10 cellular contexts compared by ENCODE assay signal in the genomic region with DNA sequence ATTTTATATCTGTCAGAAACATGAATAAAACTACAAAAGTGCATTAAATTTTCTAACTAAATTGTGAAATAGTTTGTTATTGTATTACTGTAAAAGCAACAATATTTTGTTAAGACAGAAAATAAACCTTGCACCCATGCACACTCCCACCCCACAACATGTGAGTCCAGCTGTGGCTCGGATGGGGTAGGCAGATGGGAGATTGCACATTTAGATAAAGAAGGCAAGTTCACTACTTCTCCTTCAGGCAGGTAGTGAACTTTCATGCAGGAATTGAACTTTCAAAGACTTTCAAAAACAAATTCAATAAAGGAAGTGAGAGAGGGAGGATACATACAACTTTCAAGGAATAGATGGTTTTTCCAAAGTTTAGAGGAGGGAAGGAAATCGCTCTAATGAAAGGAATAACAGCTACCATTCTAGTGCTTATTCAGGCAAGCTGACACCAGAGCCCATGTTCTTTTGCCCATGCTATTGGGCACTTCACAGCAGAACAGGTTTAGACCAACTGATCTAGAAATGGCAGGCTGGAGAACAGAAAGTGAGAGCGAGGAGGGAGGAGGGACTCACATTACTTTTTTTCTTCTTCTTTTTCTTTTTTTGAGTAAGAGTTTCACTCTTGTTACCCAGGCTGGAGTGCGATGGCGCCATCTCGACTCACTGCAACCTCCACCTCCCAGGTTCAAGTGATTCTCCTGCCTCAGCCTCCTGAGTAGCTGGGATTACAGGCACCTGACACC. TPM values are rescaled to one million over a fixed set of nuclear protein-coding genes. Genes with fewer than 3 reads are reported as not detected.
DNase-seq lines count a peak whose midpoint lies in the region; ATAC-seq and TF ChIP-seq lines count a peak whose summit lies in the region.
"Had no signal": no experiment of that assay in that cellular context is flagged by ENCODE, and none has a peak within 500 bp of the region (broad histone marks: within the 10 kb centered on the region; RNA-seq: fewer than 3 reads in every experiment).

No MANE protein-coding gene starts in this region.

- peaks cover 4 to 5% of the 10 kb centered on the region in 2 donors for H3K36me3 Mint-ChIP-seq in activated T-cell treated with anti-CD3 and anti-CD28 coated beads, Interleukin-2, amount 50 U/mL, for 72 hours (ENCODE audit: insufficient read depth in 2 of 2)
- H3K36me3 Mint-ChIP-seq in chondrocyte (ENCODE audit: low read depth): no peaks in the 10 kb centered on the region

- TF ChIP-seq CTCF in chondrocyte (IDR thresholded peaks at IDR 0.05): no peak

- ATAC-seq in GM18511 (IDR thresholded peaks at IDR 0.05; ENCODE audit: unreplicated experiment) (peak; percentile 39), GM19455 (IDR thresholded peaks at IDR 0.05; ENCODE audit: unreplicated experiment) (peak; percentile 30), HG03108 (IDR thresholded peaks at IDR 0.05; ENCODE audit: unreplicated experiment) (peak; percentile 29)
- peak; percentile 7 to 12 for ATAC-seq in activated T-cell treated with anti-CD3 and anti-CD28 coated beads, Interleukin-2, amount 50 U/mL, for 72 hours (replicated peaks in 1 of 2)

- peak overlapping the region; percentile 69 to 84 for H3K4me3 Mint-ChIP-seq in activated T-cell treated with anti-CD3 and anti-CD28 coated beads, Interleukin-2, amount 50 U/mL, for 72 hours
- no peak overlapping the region for H3K4me3 Mint-ChIP-seq in chondrocyte (ENCODE audit: unreplicated experiment)

- H3K27ac Mint-ChIP-seq in activated T-cell treated with anti-CD3 and anti-CD28 coated beads, Interleukin-2, amount 50 U/mL, for 72 hours: peak overlapping the region; percentile 75
- no peak overlapping the region for H3K27ac Mint-ChIP-seq in chondrocyte (ENCODE audit: unreplicated experiment)

- H3K4me1 Mint-ChIP-seq in activated T-cell treated with anti-CD3 and anti-CD28 coated beads, Interleukin-2, amount 50 U/mL, for 72 hours (ENCODE audit: low read depth): peaks cover 48% of the 10 kb centered on the region
- peaks cover 17% of the 10 kb centered on the region for H3K4me1 Mint-ChIP-seq in chondrocyte (ENCODE audit: low read depth)

- peaks cover 3% of the 10 kb centered on the region in 2 donors for H3K9me3 Mint-ChIP-seq in activated T-cell treated with anti-CD3 and anti-CD28 coated beads, Interleukin-2, amount 50 U/mL, for 72 hours
- H3K9me3 Mint-ChIP-seq in chondrocyte (ENCODE audit: low read depth): no peaks in the 10 kb centered on the region

- DNase-seq in activated T-cell treated with anti-CD3 and anti-CD28 coated beads, Interleukin-2, amount 50 U/mL, for 72 hours: peak; percentile 48 to 64
- DNase-seq in T1000 (lab: John Stamatoyannopoulos, UW) (no peak), chondrocyte (ENCODE audit: low spot score) (no peak), NCI-H345 treated with DMSO at 0.1 percent for 48 hours (lab: John Stamatoyannopoulos, UW; ENCODE audit: unreplicated experiment) (no peak), inferior parietal cortex (ENCODE audit: extremely low spot score) (no peak)
- DNase-seq: effector memory CD4-positive, alpha-beta T cell; NCI-H187 had no signal

- H3K27me3 Mint-ChIP-seq in activated T-cell treated with anti-CD3 and anti-CD28 coated beads, Interleukin-2, amount 50 U/mL, for 72 hours (ENCODE audit: low read depth): peaks cover 9% of the 10 kb centered on the region
- peaks cover 68% of the 10 kb centered on the region for H3K27me3 Mint-ChIP-seq in chondrocyte (ENCODE audit: low read depth)

RNA-seq across cellular contexts. Expression of a gene that starts 28.5 kb away (rescaled TPM):
- total RNA-seq in activated T-cell treated with anti-CD3 and anti-CD28 coated beads, Interleukin-2, amount 50 U/mL, for 72 hours: 100 to 1,000 TPM; 126 to 141 TPM
- total RNA-seq in chondrocyte: 97.9 to 118 TPM (median 101 TPM) in 3 replicates

RNA-seq across cellular contexts. Expression of a gene that starts 58.9 kb away (rescaled TPM):
- total RNA-seq in activated T-cell treated with anti-CD3 and anti-CD28 coated beads, Interleukin-2, amount 50 U/mL, for 72 hours: 10 to 100 TPM; 36.6 to 51.8 TPM
- 81.9 to 105 TPM (median 83.1 TPM) in 3 replicates for total RNA-seq in chondrocyte

Comparison
In these comparisons a context has a peak if more than half of its experiments do, and no peak if none do; other contexts are left out.
1. DNase-seq: peak in activated T-cell treated with anti-CD3 and anti-CD28 coated beads, Interleukin-2, amount 50 U/mL, for 72 hours (2 of 2); none in T1000 (single experiment), chondrocyte (single experiment), NCI-H345 treated with DMSO at 0.1 percent for 48 hours (single experiment) and inferior parietal cortex (single experiment).
2. Peak in every context shown above with its lines, with median percentiles within 50 percentile points of each other: ATAC-seq.